Comparison of ENCODE assay signal across 7 cellular contexts in the genomic region with DNA sequence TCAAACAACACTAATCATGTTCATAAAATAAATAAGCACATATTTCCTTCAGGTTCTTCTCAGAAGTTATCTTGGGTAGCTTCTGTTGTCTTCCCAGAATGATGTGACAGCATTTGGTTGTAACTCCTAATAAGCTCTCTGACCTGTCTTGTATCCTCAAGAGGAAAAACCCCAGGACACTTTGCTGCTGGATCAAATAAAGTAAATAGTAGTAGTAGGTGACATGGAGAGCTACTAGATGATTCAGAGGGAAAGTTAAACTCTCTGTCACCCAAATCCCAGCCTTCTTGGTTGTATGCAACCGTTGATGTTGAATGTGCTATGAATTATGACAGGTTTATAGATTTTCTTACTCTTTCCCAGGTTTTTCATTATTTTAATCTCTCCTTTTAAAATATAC.
"Had no signal": no experiment of that assay in that cellular context is flagged by ENCODE, and none has a peak within 500 bp of the region (broad histone marks: within the 10 kb centered on the region; RNA-seq: fewer than 3 reads in every experiment).

No MANE protein-coding gene starts in this region.

- H3K4me3 ChIP-seq: GM12878 had no signal

- ATAC-seq: GM12878 had no signal

- FAIRE-seq: G401.6, GM12878, GM12891, GM12892, GM18507, GM19239 had no signal

- DNase-seq: GDM1 had no signal
